1 cellular context compared by ENCODE assay signal in the genomic region with DNA sequence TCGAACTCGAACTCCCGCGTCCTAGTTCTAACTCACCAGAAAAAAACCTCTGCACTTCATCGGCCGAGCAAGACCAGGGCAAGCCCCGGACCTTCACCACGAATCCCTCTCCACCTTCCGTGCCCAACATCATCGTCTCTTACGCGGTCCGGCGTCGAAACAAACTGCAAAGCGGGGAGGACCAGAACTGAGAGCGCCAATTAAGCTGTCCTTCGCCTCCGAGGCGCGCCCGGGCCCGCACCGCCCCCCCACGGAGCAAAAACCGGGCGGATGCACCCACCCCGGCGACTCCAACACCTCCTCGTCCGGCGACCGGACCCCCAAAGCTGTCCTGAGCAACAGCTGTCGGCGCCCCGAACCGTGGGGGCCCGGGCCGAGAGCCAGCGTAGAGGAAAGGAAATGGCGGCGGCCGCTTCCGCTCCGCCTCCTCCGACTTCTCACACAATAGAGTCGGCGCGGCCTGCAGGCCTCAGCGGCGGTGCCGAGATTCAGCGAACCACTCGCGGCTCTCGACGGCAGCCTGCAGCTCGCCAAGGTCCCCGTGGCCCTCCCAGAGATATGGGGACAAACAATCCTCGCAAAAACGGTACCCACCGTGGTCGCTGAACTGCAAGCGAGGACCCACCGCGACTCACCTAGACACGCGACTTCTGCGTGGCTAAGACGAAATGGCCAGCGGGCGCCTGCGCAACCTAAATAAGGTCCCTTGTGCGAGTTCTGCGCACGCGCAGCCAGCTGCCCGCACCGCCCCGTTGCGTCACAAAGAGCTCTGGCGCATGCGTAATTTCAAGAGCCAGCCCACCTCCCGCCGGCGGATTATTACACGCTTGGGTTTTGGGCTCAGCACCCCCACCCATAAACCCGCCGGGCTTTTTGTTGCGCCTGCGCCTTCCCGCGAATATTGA.
TF ChIP-seq lines count a peak whose summit lies in the region.

A gene with protein sequence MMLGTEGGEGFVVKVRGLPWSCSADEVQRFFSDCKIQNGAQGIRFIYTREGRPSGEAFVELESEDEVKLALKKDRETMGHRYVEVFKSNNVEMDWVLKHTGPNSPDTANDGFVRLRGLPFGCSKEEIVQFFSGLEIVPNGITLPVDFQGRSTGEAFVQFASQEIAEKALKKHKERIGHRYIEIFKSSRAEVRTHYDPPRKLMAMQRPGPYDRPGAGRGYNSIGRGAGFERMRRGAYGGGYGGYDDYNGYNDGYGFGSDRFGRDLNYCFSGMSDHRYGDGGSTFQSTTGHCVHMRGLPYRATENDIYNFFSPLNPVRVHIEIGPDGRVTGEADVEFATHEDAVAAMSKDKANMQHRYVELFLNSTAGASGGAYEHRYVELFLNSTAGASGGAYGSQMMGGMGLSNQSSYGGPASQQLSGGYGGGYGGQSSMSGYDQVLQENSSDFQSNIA (minus strand): TSS at position 671 of the 905 bp plus-strand sequence. CDS start 538 bp downstream, at position 133.

TF ChIP-seq in H1, 55 proteins besides CTCF, POLR2A, EP300 and RAD21:
- TF ChIP-seq, protein P1, sequence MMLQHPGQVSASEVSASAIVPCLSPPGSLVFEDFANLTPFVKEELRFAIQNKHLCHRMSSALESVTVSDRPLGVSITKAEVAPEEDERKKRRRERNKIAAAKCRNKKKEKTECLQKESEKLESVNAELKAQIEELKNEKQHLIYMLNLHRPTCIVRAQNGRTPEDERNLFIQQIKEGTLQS (IDR thresholded peaks at IDR 0.05; ENCODE audit: insufficient read depth, low read depth, low read length), result 0 out of 2 replicates have a peak, but pooled peaks have one; percentile 23
- TF ChIP-seq TAF7 (optimal IDR thresholded peaks at IDR 0.05; ENCODE audit: borderline replicate concordance, low read depth, low read length), result peak; percentile 97
- TF ChIP-seq EZH2 (IDR thresholded peaks at IDR 0.05; ENCODE audit: low read depth, low read length, severe bottlenecking), result no peak
- TF ChIP-seq CBX5 (IDR thresholded peaks at IDR 0.05; ENCODE audit: low read depth, low read length), result no peak
- TF ChIP-seq CREB1 (IDR thresholded peaks at IDR 0.05), result peak; percentile 81
- TF ChIP-seq CEBPB (IDR thresholded peaks at IDR 0.05; ENCODE audit: low read depth, low read length), result peak; percentile 92
- TF ChIP-seq SIRT6 (IDR thresholded peaks at IDR 0.05; ENCODE audit: low read length), result peak; percentile 29
- peak; percentile 98 for TF ChIP-seq GTF2F1 (IDR thresholded peaks at IDR 0.05; ENCODE audit: borderline replicate concordance, low read depth, low read length)
- peak; percentile 98 for TF ChIP-seq NRF1 (IDR thresholded peaks at IDR 0.05; ENCODE audit: low read depth, low read length)
- peak; percentile 98 for TF ChIP-seq PHF8 (conservative IDR thresholded peaks at IDR 0.05; ENCODE audit: low read depth, low read length)
- no peak for TF ChIP-seq JUN (IDR thresholded peaks at IDR 0.05; ENCODE audit: low read depth, low read length)
- TF ChIP-seq ASH2L (IDR thresholded peaks at IDR 0.05; ENCODE audit: low read length), result no peak
- TF ChIP-seq, protein P2, sequence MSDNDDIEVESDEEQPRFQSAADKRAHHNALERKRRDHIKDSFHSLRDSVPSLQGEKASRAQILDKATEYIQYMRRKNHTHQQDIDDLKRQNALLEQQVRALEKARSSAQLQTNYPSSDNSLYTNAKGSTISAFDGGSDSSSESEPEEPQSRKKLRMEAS (IDR thresholded peaks at IDR 0.05), result peak; percentile 75
- peak; percentile 41; the same call in 1 of the 2 replicates for TF ChIP-seq JUND (IDR thresholded peaks at IDR 0.05; ENCODE audit: low read length)
- TF ChIP-seq SIN3A (conservative IDR thresholded peaks at IDR 0.05 in 1 of 2, IDR thresholded peaks at IDR 0.05 in 1 of 2; ENCODE audit: low read depth in 1 of 2, low read length in 2 of 2), result peak; percentile 48 to 61; a peak in 2 of 4 replicates
- no peak for TF ChIP-seq CBX8 (IDR thresholded peaks at IDR 0.05; ENCODE audit: borderline replicate concordance, low read depth, low read length)
- TF ChIP-seq TAF1 (IDR thresholded peaks at IDR 0.05; ENCODE audit: low read depth, low read length), result peak; percentile 98
- TF ChIP-seq POU5F1 (IDR thresholded peaks at IDR 0.05; ENCODE audit: low read depth, low read length), result no peak
- peak; percentile 100 for TF ChIP-seq POLR2AphosphoS5 (IDR thresholded peaks at IDR 0.05; ENCODE audit: low read depth, low read length)
- peak; percentile 29; the same call in 1 of the 2 replicates for TF ChIP-seq KDM5A (IDR thresholded peaks at IDR 0.05; ENCODE audit: low read length)
- TF ChIP-seq SP4 (IDR thresholded peaks at IDR 0.05; ENCODE audit: low read length), result peak; percentile 83; the same call in 1 of the 2 replicates
- peak; percentile 62; the same call in 1 of the 2 replicates for TF ChIP-seq CHD1 (IDR thresholded peaks at IDR 0.05; ENCODE audit: low read depth, low read length)
- TF ChIP-seq TBP (IDR thresholded peaks at IDR 0.05; ENCODE audit: low read depth, low read length), result peak; percentile 98
- TF ChIP-seq, protein P3, sequence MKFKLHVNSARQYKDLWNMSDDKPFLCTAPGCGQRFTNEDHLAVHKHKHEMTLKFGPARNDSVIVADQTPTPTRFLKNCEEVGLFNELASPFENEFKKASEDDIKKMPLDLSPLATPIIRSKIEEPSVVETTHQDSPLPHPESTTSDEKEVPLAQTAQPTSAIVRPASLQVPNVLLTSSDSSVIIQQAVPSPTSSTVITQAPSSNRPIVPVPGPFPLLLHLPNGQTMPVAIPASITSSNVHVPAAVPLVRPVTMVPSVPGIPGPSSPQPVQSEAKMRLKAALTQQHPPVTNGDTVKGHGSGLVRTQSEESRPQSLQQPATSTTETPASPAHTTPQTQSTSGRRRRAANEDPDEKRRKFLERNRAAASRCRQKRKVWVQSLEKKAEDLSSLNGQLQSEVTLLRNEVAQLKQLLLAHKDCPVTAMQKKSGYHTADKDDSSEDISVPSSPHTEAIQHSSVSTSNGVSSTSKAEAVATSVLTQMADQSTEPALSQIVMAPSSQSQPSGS (IDR thresholded peaks at IDR 0.05; ENCODE audit: low read length), result peak; percentile 31; the same call in 1 of the 2 replicates
- TF ChIP-seq YY1 (IDR thresholded peaks at IDR 0.05; ENCODE audit: low read depth, low read length), result peak; percentile 88
TF ChIP-seq in H1: peak in this region for 19.
